In genomic region chr3:195681458-195682103, GRCh38 we compare ENCODE assay signal across 1 cellular context. TPM values are rescaled to one million over a fixed set of nuclear protein-coding genes. Genes with fewer than 3 reads are reported as not detected.
"Had no signal": no experiment of that assay in that cellular context is flagged by ENCODE, and none has a peak within 500 bp of the region (broad histone marks: within the 10 kb centered on the region; RNA-seq: fewer than 3 reads in every experiment).

No MANE protein-coding gene starts in this region.

RNA-seq across cellular contexts. Expression of gene MUC20, which starts 39.2 kb away (rescaled TPM):
- total RNA-seq: astrocyte had no signal
